In genomic region chr17:28317099-28317964, GRCh38 we compare ENCODE assay signal across 9 cellular contexts. TPM values are rescaled to one million over a fixed set of nuclear protein-coding genes. Genes with fewer than 3 reads are reported as not detected.
DNase-seq lines count a peak whose midpoint lies in the region; TF ChIP-seq lines count a peak whose summit lies in the region.
"Had no signal": no experiment of that assay in that cellular context is flagged by ENCODE, and none has a peak within 500 bp of the region (broad histone marks: within the 10 kb centered on the region; RNA-seq: fewer than 3 reads in every experiment).

No MANE protein-coding gene starts in this region.

- peaks cover 34% of the 10 kb centered on the region for H3K4me1 Mint-ChIP-seq in activated CD4-positive, alpha-beta T cell treated with anti-CD3 and anti-CD28 coated beads, Interleukin-2, amount 10 ng/mL, durations not matched to agents 7 days and 5 days

- H3K4me1 ChIP-seq in ectodermal cell (ENCODE audit: control insufficient read depth, insufficient read depth, low read length), result peaks cover 17% of the 10 kb centered on the region

- no peaks in the 10 kb centered on the region for H3K27me3 ChIP-seq in ectodermal cell (ENCODE audit: control insufficient read depth, insufficient read depth, low read length, poor library complexity, severe bottlenecking)

- H3K27me3 Mint-ChIP-seq in activated CD4-positive, alpha-beta T cell treated with anti-CD3 and anti-CD28 coated beads, Interleukin-2, amount 10 ng/mL, durations not matched to agents 7 days and 5 days, result peaks cover 8% of the 10 kb centered on the region

- H3K9me3 Mint-ChIP-seq in activated CD4-positive, alpha-beta T cell treated with anti-CD3 and anti-CD28 coated beads, Interleukin-2, amount 10 ng/mL, durations not matched to agents 7 days and 5 days, result no peaks in the 10 kb centered on the region

- H3K4me3 ChIP-seq in ectodermal cell (ENCODE audit: insufficient read depth, low read depth, low read length) (peak overlapping the region; percentile 95), coronary artery (no peak overlapping the region)

- H3K27ac ChIP-seq in ectodermal cell (ENCODE audit: insufficient read depth, low read depth, low read length, poor library complexity, severe bottlenecking) (no peak overlapping the region), coronary artery (no peak overlapping the region)

- 74 to 76% methylated on average over 21 of the region's 21 CpGs for WGBS in ectodermal cell, 2 experiments

- no peak for TF ChIP-seq CTCF in coronary artery (IDR thresholded peaks at IDR 0.05)

- no peak for DNase-seq in activated CD4-positive, alpha-beta T cell treated with anti-CD3 and anti-CD28 coated beads, Interleukin-2, amount 10 ng/mL, durations not matched to agents 7 days and 5 days
- no peak for DNase-seq in activated CD4-positive, alpha-beta T cell treated with anti-CD3 and anti-CD28 coated beads for 48 hours
- DNase-seq in NCI-H69 (lab: John Stamatoyannopoulos, UW) (peak; percentile 37), retina (peak; percentile 12), occipital lobe (lab: John Stamatoyannopoulos, UW) (no peak), coronary artery (ENCODE audit: low spot score) (no peak), NCI-H524 (lab: John Stamatoyannopoulos, UW) (no peak)

- CTCF ChIA-PET in activated CD4-positive, alpha-beta T cell treated with anti-CD3 and anti-CD28 coated beads, Interleukin-2, amount 10 ng/mL, durations not matched to agents 7 days and 5 days (lab: Charles Lee), result interaction anchor here (0.6 to 1.8 kb wide), 7 partner anchors 11 to 850 kb away, joined by 3 to 6 read pairs (median 4); partner anchors contain the start of genes IFT20 and TNFAIP1

- H3K9me3 ChIP-seq in ectodermal cell (ENCODE audit: control insufficient read depth, low read length), result no peaks in the 10 kb centered on the region

- no peaks in the 10 kb centered on the region for H3K36me3 ChIP-seq in ectodermal cell (ENCODE audit: control insufficient read depth, insufficient read depth, low read length)

- peak overlapping the region; percentile 85 for H3K27ac Mint-ChIP-seq in activated CD4-positive, alpha-beta T cell treated with anti-CD3 and anti-CD28 coated beads, Interleukin-2, amount 10 ng/mL, durations not matched to agents 7 days and 5 days

- H3K36me3 Mint-ChIP-seq in activated CD4-positive, alpha-beta T cell treated with anti-CD3 and anti-CD28 coated beads, Interleukin-2, amount 10 ng/mL, durations not matched to agents 7 days and 5 days (ENCODE audit: low read depth), result peaks cover 3% of the 10 kb centered on the region

- H3K4me3 Mint-ChIP-seq in activated CD4-positive, alpha-beta T cell treated with anti-CD3 and anti-CD28 coated beads, Interleukin-2, amount 10 ng/mL, durations not matched to agents 7 days and 5 days, result peak overlapping the region; percentile 86

- POLR2A ChIA-PET in activated CD4-positive, alpha-beta T cell treated with anti-CD3 and anti-CD28 coated beads, Interleukin-2, amount 10 ng/mL, durations not matched to agents 7 days and 5 days (lab: Charles Lee), result no interaction called here

RNA-seq across cellular contexts. Expression of gene TMEM97, which starts 1.7 kb away (rescaled TPM):
- total RNA-seq in activated CD4-positive, alpha-beta T cell treated with anti-CD3 and anti-CD28 coated beads, Interleukin-2, amount 10 ng/mL, durations not matched to agents 7 days and 5 days, result 10 to 100 TPM; 24.4 to 34.8 TPM
- 95.3 TPM for polyA plus RNA-seq in ectodermal cell (2013, experiment 1 of 4)
- polyA plus RNA-seq in ectodermal cell (2013, experiment 2 of 4), result 120 TPM
- 82.9 TPM for polyA plus RNA-seq in ectodermal cell (2013, experiment 3 of 4)
- 88.6 TPM for polyA plus RNA-seq in ectodermal cell (2013, experiment 4 of 4)
- total RNA-seq in occipital lobe, result 24.6 TPM

RNA-seq across cellular contexts. Expression of gene IFT20, which starts 17.9 kb away (rescaled TPM):
- total RNA-seq in activated CD4-positive, alpha-beta T cell treated with anti-CD3 and anti-CD28 coated beads, Interleukin-2, amount 10 ng/mL, durations not matched to agents 7 days and 5 days, result 10 to 100 TPM; 20.5 to 22.3 TPM
- 31.6 TPM for polyA plus RNA-seq in ectodermal cell (2013, experiment 1 of 4)
- 34.9 TPM for polyA plus RNA-seq in ectodermal cell (2013, experiment 2 of 4)
- polyA plus RNA-seq in ectodermal cell (2013, experiment 3 of 4), result 37.0 TPM
- 41.0 TPM for polyA plus RNA-seq in ectodermal cell (2013, experiment 4 of 4)
- total RNA-seq in occipital lobe, result 29.6 TPM

RNA-seq across cellular contexts. Expression of gene TNFAIP1, which starts 18.2 kb away (rescaled TPM):
- 10 to 100 TPM; 21.0 to 22.0 TPM for total RNA-seq in activated CD4-positive, alpha-beta T cell treated with anti-CD3 and anti-CD28 coated beads, Interleukin-2, amount 10 ng/mL, durations not matched to agents 7 days and 5 days
- 35.0 TPM for polyA plus RNA-seq in ectodermal cell (2013, experiment 1 of 4)
- polyA plus RNA-seq in ectodermal cell (2013, experiment 2 of 4), result 31.8 TPM
- 23.3 TPM for polyA plus RNA-seq in ectodermal cell (2013, experiment 3 of 4)
- polyA plus RNA-seq in ectodermal cell (2013, experiment 4 of 4), result 29.1 TPM
- total RNA-seq in occipital lobe, result 25.9 TPM

RNA-seq across cellular contexts. Expression of gene POLDIP2, which starts 40.0 kb away (rescaled TPM):
- 10 to 100 TPM; 61.6 to 67.7 TPM for total RNA-seq in activated CD4-positive, alpha-beta T cell treated with anti-CD3 and anti-CD28 coated beads, Interleukin-2, amount 10 ng/mL, durations not matched to agents 7 days and 5 days
- 68.8 TPM for polyA plus RNA-seq in ectodermal cell (2013, experiment 1 of 4)
- polyA plus RNA-seq in ectodermal cell (2013, experiment 2 of 4), result 73.8 TPM
- polyA plus RNA-seq in ectodermal cell (2013, experiment 3 of 4), result 50.7 TPM
- polyA plus RNA-seq in ectodermal cell (2013, experiment 4 of 4), result 61.0 TPM
- 39.6 TPM for total RNA-seq in occipital lobe

RNA-seq across cellular contexts. Expression of gene SEBOX, which starts 47.7 kb away (rescaled TPM):
- total RNA-seq in activated CD4-positive, alpha-beta T cell treated with anti-CD3 and anti-CD28 coated beads, Interleukin-2, amount 10 ng/mL, durations not matched to agents 7 days and 5 days, result not detected
- polyA plus RNA-seq in ectodermal cell (2013, experiment 1 of 4), result not detected
- not detected for polyA plus RNA-seq in ectodermal cell (2013, experiment 2 of 4)
- polyA plus RNA-seq in ectodermal cell (2013, experiment 3 of 4), result not detected
- polyA plus RNA-seq in ectodermal cell (2013, experiment 4 of 4), result not detected
- not detected for total RNA-seq in occipital lobe
- total RNA-seq: sciatic nerve had no signal

Comparison
In these comparisons a context has a peak if more than half of its experiments do, and no peak if none do; other contexts are left out.
1. DNase-seq: peak in NCI-H69 (single experiment) and retina (single experiment); none in activated CD4-positive, alpha-beta T cell treated with anti-CD3 and anti-CD28 coated beads, Interleukin-2, amount 10 ng/mL, durations not matched to agents 7 days and 5 days (single experiment), activated CD4-positive, alpha-beta T cell treated with anti-CD3 and anti-CD28 coated beads for 48 hours (single experiment), occipital lobe (single experiment), coronary artery (single experiment) and NCI-H524 (0 of 2).